ENCODE assay signal across 24 cellular contexts in genomic region chr22:44996120-44996519, GRCh38. TPM values are rescaled to one million over a fixed set of nuclear protein-coding genes. Genes with fewer than 3 reads are reported as not detected.
"Had no signal": no experiment of that assay in that cellular context is flagged by ENCODE, and none has a peak within 500 bp of the region (broad histone marks: within the 10 kb centered on the region; RNA-seq: fewer than 3 reads in every experiment).

No MANE protein-coding gene starts in this region.

- H3K36me3 ChIP-seq: breast epithelium, MG63 had no signal

- H3K4me1 ChIP-seq: breast epithelium had no signal

- H3K27ac Mint-ChIP-seq: activated CD4-positive, alpha-beta memory T cell treated with anti-CD3 and anti-CD28 coated beads, Interleukin-2, amount 10 ng/mL, durations not matched to agents 7 days and 5 days; activated CD4-positive, alpha-beta T cell treated with anti-CD3 and anti-CD28 coated beads for 36 hours; activated naive CD4-positive, alpha-beta T cell treated with anti-CD3 and anti-CD28 coated beads, Interleukin-2, amount 10 ng/mL, durations not matched to agents 7 days and 5 days; activated naive CD8-positive, alpha-beta T cell treated with anti-CD3 and anti-CD28 coated beads for 36 hours; activated T-cell treated with anti-CD3 and anti-CD28 coated beads, Interleukin-2, amount 50 U/mL, for 72 hours; activated T-helper 2 cell treated with anti-CD3 and anti-CD28 coated beads, Interferon-gamma antibody, Interleukin-2, Interleukin-4, amounts not matched to agents 10 μg/mL and 5 μg/mL and 100 μg/mL, durations not matched to agents 14 hours and 24 hours and 36 hours had no signal

- H3K4me3 ChIP-seq: breast epithelium, MG63 had no signal

- H3K9me3 Mint-ChIP-seq: activated CD4-positive, alpha-beta memory T cell treated with anti-CD3 and anti-CD28 coated beads, Interleukin-2, amount 10 ng/mL, durations not matched to agents 7 days and 5 days; activated naive CD4-positive, alpha-beta T cell treated with anti-CD3 and anti-CD28 coated beads, Interleukin-2, amount 10 ng/mL, durations not matched to agents 7 days and 5 days; activated naive CD8-positive, alpha-beta T cell treated with anti-CD3 and anti-CD28 coated beads for 36 hours; activated T-cell treated with anti-CD3 and anti-CD28 coated beads, Interleukin-2, amount 50 U/mL, for 72 hours; activated T-helper 2 cell treated with anti-CD3 and anti-CD28 coated beads, Interferon-gamma antibody, Interleukin-2, Interleukin-4, amounts not matched to agents 10 μg/mL and 5 μg/mL and 100 μg/mL, durations not matched to agents 14 hours and 24 hours and 36 hours had no signal

- H3K9me3 ChIP-seq: breast epithelium, MG63 had no signal

- H3K27me3 ChIP-seq: breast epithelium had no signal

- H3K4me3 Mint-ChIP-seq: activated CD4-positive, alpha-beta memory T cell treated with anti-CD3 and anti-CD28 coated beads, Interleukin-2, amount 10 ng/mL, durations not matched to agents 7 days and 5 days; activated CD4-positive, alpha-beta T cell treated with anti-CD3 and anti-CD28 coated beads for 36 hours; activated naive CD4-positive, alpha-beta T cell treated with anti-CD3 and anti-CD28 coated beads, Interleukin-2, amount 10 ng/mL, durations not matched to agents 7 days and 5 days; activated naive CD8-positive, alpha-beta T cell treated with anti-CD3 and anti-CD28 coated beads for 36 hours; activated T-cell treated with anti-CD3 and anti-CD28 coated beads, Interleukin-2, amount 50 U/mL, for 72 hours had no signal

- DNase-seq: activated CD4-positive, alpha-beta memory T cell treated with anti-CD3 and anti-CD28 coated beads, Interleukin-2, amount 10 ng/mL, durations not matched to agents 7 days and 5 days; activated CD4-positive, alpha-beta T cell treated with anti-CD3 and anti-CD28 coated beads for 36 hours; activated CD4-positive, alpha-beta T cell treated with anti-CD3 and anti-CD28 coated beads, Interleukin-2, amount 50 U/mL, for 1 hour; activated gamma-delta T cell treated with Interleukin-2 at 50 U/mL for 16 hours; activated naive CD4-positive, alpha-beta T cell treated with anti-CD3 and anti-CD28 coated beads, Interleukin-2, amount 10 ng/mL, durations not matched to agents 7 days and 5 days; activated naive CD8-positive, alpha-beta T cell treated with anti-CD3 and anti-CD28 coated beads for 36 hours; activated T-cell treated with anti-CD3 and anti-CD28 coated beads for 4 hours; activated T-cell treated with anti-CD3 and anti-CD28 coated beads, Interleukin-2, amount 50 U/mL, for 72 hours; caudate nucleus; MG63; MV-4-11; NCI-H1092 treated with DMSO at 0.1 percent for 48 hours; NCI-H1417 treated with DMSO at 0.1 percent for 48 hours; NCI-H1694; NCI-H2029; NCI-H226; NCI-H526; NCI-H774; SIG-M5; T-helper 2 cell; T1000 had no signal

- H3K4me1 Mint-ChIP-seq: activated CD4-positive, alpha-beta memory T cell treated with anti-CD3 and anti-CD28 coated beads, Interleukin-2, amount 10 ng/mL, durations not matched to agents 7 days and 5 days; activated CD4-positive, alpha-beta T cell treated with anti-CD3 and anti-CD28 coated beads for 36 hours; activated naive CD4-positive, alpha-beta T cell treated with anti-CD3 and anti-CD28 coated beads, Interleukin-2, amount 10 ng/mL, durations not matched to agents 7 days and 5 days; activated naive CD8-positive, alpha-beta T cell treated with anti-CD3 and anti-CD28 coated beads for 36 hours had no signal

- H3K27ac ChIP-seq: breast epithelium had no signal

- H3K27me3 Mint-ChIP-seq: activated naive CD4-positive, alpha-beta T cell treated with anti-CD3 and anti-CD28 coated beads, Interleukin-2, amount 10 ng/mL, durations not matched to agents 7 days and 5 days had no signal

- H3K36me3 Mint-ChIP-seq: activated naive CD4-positive, alpha-beta T cell treated with anti-CD3 and anti-CD28 coated beads, Interleukin-2, amount 10 ng/mL, durations not matched to agents 7 days and 5 days; activated naive CD8-positive, alpha-beta T cell treated with anti-CD3 and anti-CD28 coated beads for 36 hours had no signal

- ATAC-seq: activated CD4-positive, alpha-beta T cell treated with anti-CD3 and anti-CD28 coated beads for 36 hours; activated T-cell treated with anti-CD3 and anti-CD28 coated beads, Interleukin-2, amount 50 U/mL, for 72 hours had no signal

RNA-seq across cellular contexts. Expression of gene PHF21B, which starts 13.7 kb away (rescaled TPM):
- total RNA-seq: activated CD4-positive, alpha-beta memory T cell treated with anti-CD3 and anti-CD28 coated beads, Interleukin-2, amount 10 ng/mL, durations not matched to agents 7 days and 5 days; activated CD4-positive, alpha-beta T cell treated with anti-CD3 and anti-CD28 coated beads for 36 hours; RPMI7951 had no signal
